ENCODE assay signal across 12 cellular contexts in genomic region chr1:212586429-212587303, GRCh38. TPM values are rescaled to one million over a fixed set of nuclear protein-coding genes. Genes with fewer than 3 reads are reported as not detected.
DNase-seq lines count a peak whose midpoint lies in the region; ATAC-seq lines count a peak whose summit lies in the region.
"Had no signal": no experiment of that assay in that cellular context is flagged by ENCODE, and none has a peak within 500 bp of the region (broad histone marks: within the 10 kb centered on the region; RNA-seq: fewer than 3 reads in every experiment).

No MANE protein-coding gene starts in this region.

- no peak overlapping the region for H3K27ac Mint-ChIP-seq in memory B cell

- peak; percentile 75 for ATAC-seq in GM18870 (IDR thresholded peaks at IDR 0.05; ENCODE audit: unreplicated experiment)
- ATAC-seq in GM21619 (IDR thresholded peaks at IDR 0.05; ENCODE audit: unreplicated experiment), result peak; percentile 95
- ATAC-seq in HG03139 (IDR thresholded peaks at IDR 0.05; ENCODE audit: unreplicated experiment), result peak; percentile 90
- ATAC-seq in memory B cell (ENCODE audit: low read depth), result peak; percentile 78
- no peak for ATAC-seq in GM18873 (IDR thresholded peaks at IDR 0.05; ENCODE audit: low FRiP score, unreplicated experiment)
- ATAC-seq: left ventricle myocardium superior, psoas muscle had no signal

- DNase-seq in memory B cell (ENCODE audit: low spot score in 2 of 2), result no peak
- DNase-seq in NCI-H2029 (lab: John Stamatoyannopoulos, UW), result no peak
- no peak for DNase-seq in H4 (ENCODE audit: low spot score)
- no peak for DNase-seq in SHP77 treated with DMSO at 0.1 percent for 48 hours (lab: John Stamatoyannopoulos, UW)
- DNase-seq: DMS79, left ventricle myocardium superior, NCI-H2107, psoas muscle had no signal

- H3K36me3 Mint-ChIP-seq in memory B cell, result no peaks in the 10 kb centered on the region

- peaks cover 22% of the 10 kb centered on the region for H3K27me3 Mint-ChIP-seq in memory B cell

- H3K4me1 Mint-ChIP-seq in memory B cell, result no peaks in the 10 kb centered on the region

- no peak overlapping the region for H3K4me3 Mint-ChIP-seq in memory B cell

- no peaks in the 10 kb centered on the region for H3K9me3 Mint-ChIP-seq in memory B cell

RNA-seq across cellular contexts. Expression of gene ATF3, which starts 21.9 kb away (rescaled TPM):
- total RNA-seq in H4 (2014; rRNA removed; shearing (Covaris generic)), result 9.1 and 13.3 TPM in 2 replicates
